ENCODE assay signal across 11 cellular contexts in the genomic region with DNA sequence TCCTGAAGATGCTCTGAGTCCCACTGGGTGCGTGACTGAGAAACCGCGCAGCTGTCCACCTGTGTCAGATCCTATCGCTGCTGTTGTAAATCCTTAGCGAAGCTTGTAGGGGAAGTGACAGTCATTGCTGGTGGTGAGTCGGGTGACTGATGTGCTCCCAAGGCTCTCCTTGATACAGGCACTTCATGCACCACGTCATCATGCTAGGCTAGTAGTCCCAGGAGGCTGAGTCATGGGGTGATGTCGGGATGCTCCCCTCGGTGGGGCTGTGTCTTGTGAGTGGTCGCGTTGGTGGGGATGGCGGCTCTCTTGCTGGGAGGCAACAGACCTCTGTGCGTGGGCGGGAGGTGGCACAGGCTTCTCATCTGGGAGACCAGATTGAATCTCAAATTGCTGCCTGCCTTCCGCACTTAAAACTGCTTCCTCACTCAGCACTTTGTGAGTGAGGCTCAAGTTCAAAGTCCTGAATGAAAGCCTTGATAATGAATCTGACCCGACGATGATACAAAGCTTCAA.
A peak's percentile ranks its signal among the peaks of the same experiment; 100 is the strongest.
DNase-seq lines count a peak whose midpoint lies in the region; ATAC-seq and TF ChIP-seq lines count a peak whose summit lies in the region.
"Had no signal": no experiment of that assay in that cellular context is flagged by ENCODE, and none has a peak within 500 bp of the region (broad histone marks: within the 10 kb centered on the region; RNA-seq: fewer than 3 reads in every experiment).

No MANE protein-coding gene starts in this region.

- in situ Hi-C loops in transverse colon (cut with MboI; ENCODE audit: low pct_ligation_motif_present in 1 of 4, low pct_unique_long_range_greater_than_20kb in 1 of 4, low sequenced_read_pairs in 3 of 4): no loop called here

- H3K4me3 ChIP-seq in SJCRH30 (no peak overlapping the region), transverse colon (no peak overlapping the region)
- H3K4me3 ChIP-seq: heart right ventricle had no signal

- H3K27me3 ChIP-seq in SJCRH30 (peaks cover 16% of the 10 kb centered on the region), transverse colon (no peaks in the 10 kb centered on the region)
- H3K27me3 ChIP-seq: heart right ventricle had no signal

- no peaks in the 10 kb centered on the region for H3K36me3 ChIP-seq in SJCRH30
- no peaks in the 10 kb centered on the region for H3K36me3 ChIP-seq in transverse colon
- H3K36me3 ChIP-seq: heart right ventricle had no signal

- peak; percentile 57 for DNase-seq in left cardiac atrium
- DNase-seq in cardiac septum (ENCODE audit: low spot score): no peak
- DNase-seq in SJCRH30: peak; percentile 43 to 54
- DNase-seq in hepatic stellate cell (ENCODE audit: low spot score): peak; percentile 72
- DNase-seq in transverse colon: peak; percentile 61
- DNase-seq in NCI-H524 (lab: John Stamatoyannopoulos, UW): no peak
- DNase-seq: activated naive CD4-positive, alpha-beta T cell treated with Interleukin-2 at 50 U/mL for 16 hours; heart right ventricle had no signal

- no peak for TF ChIP-seq EP300 in transverse colon (IDR thresholded peaks at IDR 0.05; ENCODE audit: low read depth)

- intact Hi-C loops in left cardiac atrium (cut with DNase I) (no loop called here), cardiac septum (cut with DNase I) (no loop called here), transverse colon (cut with DNase I; ENCODE audit: low total_unique reads) (no loop called here)

- H3K27ac ChIP-seq in SJCRH30 (no peak overlapping the region), transverse colon (peak overlapping the region; percentile 77 to 88 (median 82))
- H3K27ac ChIP-seq: heart right ventricle had no signal

- ATAC-seq in left cardiac atrium: peak; percentile 35 to 58
- ATAC-seq in HG03045 (IDR thresholded peaks at IDR 0.05; ENCODE audit: unreplicated experiment): no peak
- no peak for ATAC-seq in HG03460 (IDR thresholded peaks at IDR 0.05; ENCODE audit: unreplicated experiment)
- ATAC-seq: HepG2 had no signal

- H3K9me3 ChIP-seq in SJCRH30 (replicated peaks) (no peaks in the 10 kb centered on the region), transverse colon (no peaks in the 10 kb centered on the region)
- H3K9me3 ChIP-seq: heart right ventricle had no signal

- WGBS in transverse colon (ENCODE audit: low coverage in 1 of 2), 2 donors: 51% methylated on average over 17 of the region's 17 CpGs; no CpG with 5 or more reads in 1 of the 2 donors

- TF ChIP-seq POLR2A in transverse colon (IDR thresholded peaks at IDR 0.05): peak; percentile 21

- H3K4me1 ChIP-seq in SJCRH30: peaks cover 6% of the 10 kb centered on the region
- H3K4me1 ChIP-seq in transverse colon: peaks cover 23 to 47% (median 40%) of the 10 kb centered on the region in 4 donors

- no peak for TF ChIP-seq CTCF in transverse colon (IDR thresholded peaks at IDR 0.05)

Comparison
In these comparisons a context has a peak if more than half of its experiments do, and no peak if none do; other contexts are left out.
1. DNase-seq: peak in left cardiac atrium (single experiment), SJCRH30 (2 of 2), hepatic stellate cell (single experiment) and transverse colon (single experiment); none in cardiac septum (single experiment) and NCI-H524 (0 of 2).
2. ATAC-seq: peak in left cardiac atrium (2 of 2); none in HG03045 (single experiment) and HG03460 (single experiment).